In genomic region chr12:2693980-2694379, GRCh38 we compare ENCODE assay signal across 21 cellular contexts.
"Had no signal": no experiment of that assay in that cellular context is flagged by ENCODE, and none has a peak within 500 bp of the region (broad histone marks: within the 10 kb centered on the region; RNA-seq: fewer than 3 reads in every experiment).

No MANE protein-coding gene starts in this region.

- H3K27me3 ChIP-seq: pancreas had no signal

- ATAC-seq: left cardiac atrium, pancreas had no signal

- H3K27ac ChIP-seq: brain microvascular endothelial cell, epithelial cell of prostate, hepatocyte, pancreas, prostate gland, tibial nerve, VCaP had no signal

- H3K36me3 ChIP-seq: brain microvascular endothelial cell, pancreas, prostate gland had no signal

- H3K4me1 ChIP-seq: pancreas, prostate gland had no signal

- DNase-seq: activated CD4-positive, alpha-beta T cell treated with anti-CD3 and anti-CD28 coated beads for 4 hours; activated CD4-positive, alpha-beta T cell treated with anti-CD3 and anti-CD28 coated beads, Interleukin-2, amount 50 U/mL, for 4 hours; activated effector memory CD4-positive, alpha-beta T cell treated with Interleukin-2 at 50 U/mL for 16 hours; activated naive CD4-positive, alpha-beta T cell treated with Interleukin-2 at 50 U/mL for 16 hours; activated naive CD8-positive, alpha-beta T cell treated with anti-CD3 and anti-CD28 coated beads, Interleukin-2, amount 10 ng/mL, durations not matched to agents 7 days and 5 days; activated T-cell treated with anti-CD3 and anti-CD28 coated beads for 4 hours; brain microvascular endothelial cell; caudate nucleus; cortex of kidney; left cardiac atrium; midbrain; nucleus accumbens; pancreas; stimulated activated CD4-positive, alpha-beta T cell treated with anti-CD3 and anti-CD28 coated beads, Interleukin-15, amount 100 ng/mL, for 24 hours; stimulated activated CD4-positive, alpha-beta T cell treated with anti-CD3 and anti-CD28 coated beads, Interleukin-2, amount 100 ng/mL, for 24 hours; stimulated activated naive CD4-positive, alpha-beta T cell treated with Interleukin-2 at 50 U/mL for 16 hours had no signal

- H3K9me3 ChIP-seq: pancreas, prostate gland, tibial nerve had no signal

- H3K4me3 ChIP-seq: hepatocyte, pancreas, prostate gland, tibial nerve had no signal
